ENCODE assay signal across 13 cellular contexts in the genomic region with DNA sequence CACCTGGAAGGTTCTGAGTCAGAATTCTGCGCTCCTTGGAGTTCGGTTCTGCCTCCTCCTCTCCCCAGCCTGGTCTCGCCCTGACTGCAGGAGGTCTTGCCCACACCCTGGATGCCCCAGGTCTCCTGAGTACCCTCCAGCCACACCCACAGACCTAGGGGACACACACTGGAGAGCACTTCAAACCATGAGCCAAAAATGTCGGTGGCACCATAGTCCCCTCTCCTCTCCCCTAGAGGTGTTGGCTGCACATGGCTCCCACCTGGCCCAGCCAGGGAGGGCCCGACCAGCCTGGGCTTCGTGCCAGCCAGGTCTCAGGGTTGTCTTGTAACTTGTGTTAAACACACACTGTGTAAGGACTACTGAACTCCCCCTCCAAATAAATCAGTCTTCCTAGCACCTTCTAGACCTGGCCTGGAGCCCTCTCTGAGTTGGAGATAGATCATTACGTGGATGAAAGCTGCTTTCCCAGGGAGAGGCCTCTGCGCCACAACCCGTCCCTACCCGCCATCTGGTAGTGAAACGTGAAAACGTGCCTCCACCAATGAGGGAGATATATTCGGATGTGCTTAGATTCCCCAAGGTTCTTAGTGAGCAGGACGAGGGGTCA.
"Had no signal": no experiment of that assay in that cellular context is flagged by ENCODE, and none has a peak within 500 bp of the region (broad histone marks: within the 10 kb centered on the region; RNA-seq: fewer than 3 reads in every experiment).

No MANE protein-coding gene starts in this region.

- H3K4me3 ChIP-seq: cardiac muscle cell, heart left ventricle, transverse colon had no signal

- H3K27me3 ChIP-seq: cardiac muscle cell, heart left ventricle, transverse colon had no signal

- H3K36me3 ChIP-seq: cardiac muscle cell, heart left ventricle, transverse colon had no signal

- H3K9me3 ChIP-seq: heart left ventricle, transverse colon had no signal

- H3K4me1 ChIP-seq: parathyroid adenoma had no signal

- DNase-seq: activated CD4-positive, alpha-beta T cell treated with anti-CD3 and anti-CD28 coated beads, Interleukin-2, amount 50 U/mL, for 1 hour; activated CD4-positive, CD25-positive, alpha-beta regulatory T cell; activated naive CD4-positive, alpha-beta T cell treated with anti-CD3 and anti-CD28 coated beads, Interleukin-2, amount 10 ng/mL, durations not matched to agents 7 days and 5 days; activated T-cell treated with anti-CD3 and anti-CD28 coated beads for 4 hours; effector CD4-positive, alpha-beta T cell; foreskin melanocyte; heart left ventricle; retina; stimulated activated CD4-positive, alpha-beta T cell treated with anti-CD3 and anti-CD28 coated beads, Interleukin-15, amount 100 ng/mL, for 24 hours; stimulated activated CD4-positive, alpha-beta T cell treated with anti-CD3 and anti-CD28 coated beads, Interleukin-4, amount 100 ng/mL, for 24 hours; transverse colon had no signal

- H3K27ac ChIP-seq: cardiac muscle cell, heart left ventricle, parathyroid adenoma, transverse colon had no signal
